ENCODE assay signal across 1 cellular context in genomic region chr2:241501099-241501541, GRCh38.
TF ChIP-seq lines count a peak whose summit lies in the region.

No MANE protein-coding gene starts in this region.

TF ChIP-seq in GM12878, 131 proteins besides CTCF, POLR2A, EP300 and RAD21:
- TF ChIP-seq SMAD1 (IDR thresholded peaks at IDR 0.05; ENCODE audit: low read depth, partially characterized antibody): no peak
- TF ChIP-seq EED (IDR thresholded peaks at IDR 0.05; ENCODE audit: low read depth): no peak
- TF ChIP-seq HCFC1 (IDR thresholded peaks at IDR 0.05; ENCODE audit: low read length): no peak
- no peak for TF ChIP-seq SUPT20H (IDR thresholded peaks at IDR 0.05; ENCODE audit: borderline replicate concordance, control insufficient read depth, low read depth, low read length)
- TF ChIP-seq CHD2 (IDR thresholded peaks at IDR 0.05; ENCODE audit: borderline replicate concordance, low read depth, low read length): no peak
- TF ChIP-seq POLR2AphosphoS5 (IDR thresholded peaks at IDR 0.05; ENCODE audit: low read length): no peak
- TF ChIP-seq ATF7 (IDR thresholded peaks at IDR 0.05; ENCODE audit: low read depth): no peak
- no peak for TF ChIP-seq HDAC2 (IDR thresholded peaks at IDR 0.05)
- no peak for TF ChIP-seq ETV6 (conservative IDR thresholded peaks at IDR 0.05 in 1 of 2, IDR thresholded peaks at IDR 0.05 in 1 of 2; ENCODE audit: borderline replicate concordance in 1 of 2, low read depth in 1 of 2)
- no peak for TF ChIP-seq RELA (IDR thresholded peaks at IDR 0.05; ENCODE audit: borderline replicate concordance, partially characterized antibody)
- TF ChIP-seq JUNB (IDR thresholded peaks at IDR 0.05): no peak
- TF ChIP-seq SIN3A (IDR thresholded peaks at IDR 0.05; ENCODE audit: low read depth, low read length): no peak
- TF ChIP-seq JUND (IDR thresholded peaks at IDR 0.05; ENCODE audit: low read depth, low read length): no peak
- no peak for TF ChIP-seq NRF1 (conservative IDR thresholded peaks at IDR 0.05; ENCODE audit: low read depth, low read length)
- no peak for TF ChIP-seq MYB (IDR thresholded peaks at IDR 0.05; ENCODE audit: borderline replicate concordance, low read depth, low read length)
- no peak for TF ChIP-seq BCLAF1 (IDR thresholded peaks at IDR 0.05)
- no peak for TF ChIP-seq E2F4 (IDR thresholded peaks at IDR 0.05; ENCODE audit: low read depth, low read length)
- no peak for TF ChIP-seq SPI1 (IDR thresholded peaks at IDR 0.05; ENCODE audit: borderline replicate concordance, insufficient read depth, low read depth, low read length)
TF ChIP-seq in GM12878: peak in this region for 0.
